Comparison of ENCODE assay signal across 30 cellular contexts in genomic region chr5:140093866-140094265, GRCh38.
"Had no signal": no experiment of that assay in that cellular context is flagged by ENCODE, and none has a peak within 500 bp of the region (broad histone marks: within the 10 kb centered on the region; RNA-seq: fewer than 3 reads in every experiment).

No MANE protein-coding gene starts in this region.

- DNase-seq: colonic mucosa; cortex of kidney; dermis blood vessel endothelial cell; dorsolateral prefrontal cortex; effector CD4-positive, alpha-beta T cell; effector CD8-positive, alpha-beta T cell; effector memory CD4-positive, alpha-beta T cell; effector memory CD8-positive, alpha-beta T cell; endodermal cell; erythroblast; esophagus squamous epithelium; foreskin fibroblast; foreskin keratinocyte; foreskin melanocyte; gastrocnemius medialis; glutamatergic neuron; head of caudate nucleus; heart left ventricle; heart right ventricle; hippocampal formation had no signal

- H3K27me3 ChIP-seq: colonic mucosa, dorsolateral prefrontal cortex, esophagus muscularis mucosa, heart right ventricle had no signal

- H3K4me1 ChIP-seq: colonic mucosa, esophagus muscularis mucosa, esophagus squamous epithelium, foreskin keratinocyte, gastrocnemius medialis, gastroesophageal sphincter, heart left ventricle, heart right ventricle had no signal

- H3K4me3 ChIP-seq: colonic mucosa, coronary artery, dorsolateral prefrontal cortex, esophagus muscularis mucosa, esophagus squamous epithelium, gastrocnemius medialis, gastroesophageal sphincter, heart left ventricle, heart right ventricle, hepatocyte had no signal

- H3K9me3 ChIP-seq: colonic mucosa, gastrocnemius medialis had no signal

- H3K79me2 ChIP-seq: hepatocyte had no signal

- H3K4me3 Mint-ChIP-seq: dendritic cell treated with granulocyte-macrophage colony-stimulating factor and Interleukin-4, amounts not matched to agents 40 ng/mL and 50 ng/mL, for 4 days; effector memory CD8-positive, alpha-beta T cell; endodermal cell had no signal

- H3K4me1 Mint-ChIP-seq: endodermal cell had no signal

- H3K27ac Mint-ChIP-seq: dendritic cell treated with granulocyte-macrophage colony-stimulating factor and Interleukin-4, amounts not matched to agents 40 ng/mL and 50 ng/mL, for 4 days; effector memory CD8-positive, alpha-beta T cell; endodermal cell had no signal

- ATAC-seq: effector memory CD8-positive, alpha-beta T cell; esophagus mucosa; foreskin keratinocyte; gastrocnemius medialis; gastroesophageal sphincter; heart left ventricle; heart right ventricle had no signal

- H2AFZ ChIP-seq: hepatocyte had no signal

- FAIRE-seq: endometrium, endothelial cell of umbilical vein, frontal cortex had no signal

- H3K36me3 ChIP-seq: colonic mucosa, esophagus muscularis mucosa, esophagus squamous epithelium, gastrocnemius medialis, gastroesophageal sphincter, heart left ventricle, heart right ventricle had no signal

- H3K27ac ChIP-seq: colonic mucosa, coronary artery, dorsolateral prefrontal cortex, epithelial cell of prostate, esophagus muscularis mucosa, esophagus squamous epithelium, foreskin keratinocyte, gastrocnemius medialis, gastroesophageal sphincter, heart left ventricle, heart right ventricle, hepatocyte had no signal

- H3K9me3 Mint-ChIP-seq: endodermal cell had no signal

- H3K4me2 ChIP-seq: hepatocyte had no signal
